Comparison of ENCODE assay signal across 28 cellular contexts in the genomic region with DNA sequence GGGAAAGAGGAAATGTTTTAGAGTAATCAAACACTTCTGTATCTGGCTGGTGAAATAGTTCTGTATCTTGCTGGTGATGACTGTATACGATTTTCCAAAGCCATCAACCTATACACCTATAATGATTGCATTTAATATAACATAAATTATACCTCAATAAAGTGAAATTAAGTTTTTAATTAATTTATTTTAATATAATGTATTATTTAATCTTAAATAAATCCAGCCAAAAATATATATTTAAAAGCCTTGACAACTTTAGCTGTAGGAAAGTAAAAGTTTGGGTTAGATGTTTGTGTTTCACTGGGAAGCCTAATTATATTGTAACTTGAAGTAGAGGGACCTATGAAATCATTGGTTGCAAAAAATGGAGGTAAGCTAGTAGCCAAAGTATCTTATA.
"Had no signal": no experiment of that assay in that cellular context is flagged by ENCODE, and none has a peak within 500 bp of the region (broad histone marks: within the 10 kb centered on the region; RNA-seq: fewer than 3 reads in every experiment).

No MANE protein-coding gene starts in this region.

- ATAC-seq: stimulated activated effector memory CD8-positive, alpha-beta T cell treated with anti-CD3 and anti-CD28 coated beads, Interleukin-12 subunit alpha, Interleukin-12 subunit beta, amount 100 ng/mL, for 72 hours; stimulated activated memory B cell treated with anti-CD40 and anti-IgM and Interleukin-4, amounts not matched to agents 10 μg/mL and 1 μg/mL and 100 μg/mL, for 72 hours; stimulated activated naive B cell treated with anti-CD40 and anti-IgM and Interleukin-4, amounts not matched to agents 10 μg/mL and 1 μg/mL and 100 μg/mL, for 72 hours; stimulated activated naive CD8-positive, alpha-beta T cell treated with anti-CD3 and anti-CD28 coated beads, Interleukin-15, amount 100 ng/mL, for 72 hours; stimulated activated naive CD8-positive, alpha-beta T cell treated with anti-CD3 and anti-CD28 coated beads, Interleukin-15, Interleukin-2, amounts not matched to agents 100 U/mL and 50 U/mL, for 24 hours; upper lobe of right lung had no signal

- H3K4me1 Mint-ChIP-seq: stimulated activated effector memory CD8-positive, alpha-beta T cell treated with anti-CD3 and anti-CD28 coated beads, Interleukin-12 subunit alpha, Interleukin-12 subunit beta, amount 100 ng/mL, for 72 hours; stimulated activated memory B cell treated with anti-CD40 and anti-IgM and Interleukin-4, amounts not matched to agents 10 μg/mL and 1 μg/mL and 100 μg/mL, for 72 hours; stimulated activated naive B cell treated with anti-CD40 and anti-IgM and Interleukin-4, amounts not matched to agents 10 μg/mL and 1 μg/mL and 100 μg/mL, for 72 hours; stimulated activated naive CD8-positive, alpha-beta T cell treated with anti-CD3 and anti-CD28 coated beads, Interleukin-15, amount 100 ng/mL, for 72 hours had no signal

- DNase-seq: stimulated activated CD4-positive, alpha-beta T cell treated with anti-CD3 and anti-CD28 coated beads, Interleukin-2, amount 100 ng/mL, for 48 hours; stimulated activated CD4-positive, alpha-beta T cell treated with anti-CD3 and anti-CD28 coated beads, Interleukin-4, amount 100 ng/mL, for 1 hour; stimulated activated CD4-positive, alpha-beta T cell treated with anti-CD3 and anti-CD28 coated beads, Interleukin-4, amount 100 ng/mL, for 24 hours; stimulated activated CD4-positive, alpha-beta T cell treated with anti-CD3 and anti-CD28 coated beads, Interleukin-4, amount 100 ng/mL, for 4 hours; stimulated activated CD8-positive, alpha-beta memory T cell treated with anti-CD3 and anti-CD28 coated beads, Interleukin-4, amount 100 ng/mL, for 48 hours; stimulated activated naive B cell treated with anti-CD40 and anti-IgM and Interleukin-4, amounts not matched to agents 10 μg/mL and 1 μg/mL and 100 μg/mL, for 72 hours; stimulated activated naive CD4-positive, alpha-beta T cell; stimulated activated naive CD4-positive, alpha-beta T cell treated with Interleukin-2 at 50 U/mL for 16 hours; stimulated activated naive CD8-positive, alpha-beta T cell treated with anti-CD3 and anti-CD28 coated beads, Interleukin-15, amount 100 ng/mL, for 72 hours; stimulated activated naive CD8-positive, alpha-beta T cell treated with anti-CD3 and anti-CD28 coated beads, Interleukin-15, Interleukin-2, amounts not matched to agents 100 U/mL and 50 U/mL, for 24 hours; stomach; substantia nigra; testis; thyroid gland; tibial artery; transverse colon; trophoblast cell; upper lobe of left lung; upper lobe of right lung; uterus had no signal

- H3K4me1 ChIP-seq: stomach, suprapubic skin, testis, thyroid gland, tibial artery, tibial nerve, transverse colon, upper lobe of left lung, upper lobe of right lung, uterus, vagina had no signal

- H3K27ac Mint-ChIP-seq: stimulated activated effector memory CD8-positive, alpha-beta T cell treated with anti-CD3 and anti-CD28 coated beads, Interleukin-12 subunit alpha, Interleukin-12 subunit beta, amount 100 ng/mL, for 72 hours; stimulated activated memory B cell treated with anti-CD40 and anti-IgM and Interleukin-4, amounts not matched to agents 10 μg/mL and 1 μg/mL and 100 μg/mL, for 72 hours; stimulated activated naive B cell treated with anti-CD40 and anti-IgM and Interleukin-4, amounts not matched to agents 10 μg/mL and 1 μg/mL and 100 μg/mL, for 72 hours; stimulated activated naive CD8-positive, alpha-beta T cell treated with anti-CD3 and anti-CD28 coated beads, Interleukin-15, amount 100 ng/mL, for 72 hours; stimulated activated naive CD8-positive, alpha-beta T cell treated with anti-CD3 and anti-CD28 coated beads, Interleukin-15, Interleukin-2, amounts not matched to agents 100 ng/mL and 50 ng/mL, for 24 hours; type B pancreatic cell had no signal

- H3K27ac ChIP-seq: stomach, suprapubic skin, testis, thoracic aorta, thyroid gland, tibial artery, tibial nerve, transverse colon, upper lobe of left lung, upper lobe of right lung, uterus, vagina had no signal

- H3K27me3 Mint-ChIP-seq: stimulated activated memory B cell treated with anti-CD40 and anti-IgM and Interleukin-4, amounts not matched to agents 10 μg/mL and 1 μg/mL and 100 μg/mL, for 72 hours; stimulated activated naive B cell treated with anti-CD40 and anti-IgM and Interleukin-4, amounts not matched to agents 10 μg/mL and 1 μg/mL and 100 μg/mL, for 72 hours; stimulated activated naive CD8-positive, alpha-beta T cell treated with anti-CD3 and anti-CD28 coated beads, Interleukin-15, amount 100 ng/mL, for 72 hours; stimulated activated naive CD8-positive, alpha-beta T cell treated with anti-CD3 and anti-CD28 coated beads, Interleukin-15, Interleukin-2, amounts not matched to agents 100 ng/mL and 50 ng/mL, for 24 hours; type B pancreatic cell had no signal

- H3K4me3 ChIP-seq: stomach, suprapubic skin, testis, thoracic aorta, thyroid gland, tibial artery, tibial nerve, transverse colon, upper lobe of left lung, upper lobe of right lung, uterus, vagina had no signal

- H3K9me3 ChIP-seq: suprapubic skin, testis, thoracic aorta, thyroid gland, transverse colon, upper lobe of right lung, vagina had no signal

- H3K27me3 ChIP-seq: stomach, suprapubic skin, testis, thyroid gland, tibial artery, tibial nerve, transverse colon, upper lobe of left lung, upper lobe of right lung, uterus, vagina had no signal

- H3K4me3 Mint-ChIP-seq: stimulated activated effector memory CD8-positive, alpha-beta T cell treated with anti-CD3 and anti-CD28 coated beads, Interleukin-12 subunit alpha, Interleukin-12 subunit beta, amount 100 ng/mL, for 72 hours; stimulated activated memory B cell treated with anti-CD40 and anti-IgM and Interleukin-4, amounts not matched to agents 10 μg/mL and 1 μg/mL and 100 μg/mL, for 72 hours; stimulated activated naive B cell treated with anti-CD40 and anti-IgM and Interleukin-4, amounts not matched to agents 10 μg/mL and 1 μg/mL and 100 μg/mL, for 72 hours; stimulated activated naive CD8-positive, alpha-beta T cell treated with anti-CD3 and anti-CD28 coated beads, Interleukin-15, amount 100 ng/mL, for 72 hours; stimulated activated naive CD8-positive, alpha-beta T cell treated with anti-CD3 and anti-CD28 coated beads, Interleukin-15, Interleukin-2, amounts not matched to agents 100 ng/mL and 50 ng/mL, for 24 hours; type B pancreatic cell had no signal

- H3K36me3 Mint-ChIP-seq: stimulated activated effector memory CD8-positive, alpha-beta T cell treated with anti-CD3 and anti-CD28 coated beads, Interleukin-12 subunit alpha, Interleukin-12 subunit beta, amount 100 ng/mL, for 72 hours; stimulated activated memory B cell treated with anti-CD40 and anti-IgM and Interleukin-4, amounts not matched to agents 10 μg/mL and 1 μg/mL and 100 μg/mL, for 72 hours; stimulated activated naive B cell treated with anti-CD40 and anti-IgM and Interleukin-4, amounts not matched to agents 10 μg/mL and 1 μg/mL and 100 μg/mL, for 72 hours; type B pancreatic cell had no signal

- H3K36me3 ChIP-seq: stomach, suprapubic skin, thoracic aorta, thyroid gland, tibial artery, tibial nerve, transverse colon, upper lobe of left lung, upper lobe of right lung, uterus, vagina had no signal
